In genomic region chr12:111330800-111331752, GRCh38 we compare ENCODE assay signal across 8 cellular contexts. TPM values are rescaled to one million over a fixed set of nuclear protein-coding genes. Genes with fewer than 3 reads are reported as not detected.
DNase-seq lines count a peak whose midpoint lies in the region; ATAC-seq and TF ChIP-seq lines count a peak whose summit lies in the region.

No MANE protein-coding gene starts in this region.

- no peak overlapping the region for H3K4me3 Mint-ChIP-seq in activated T-cell treated with anti-CD3 and anti-CD28 coated beads, Interleukin-2, amount 50 U/mL, for 24 hours

- peaks cover 12% of the 10 kb centered on the region for H3K27me3 Mint-ChIP-seq in activated T-cell treated with anti-CD3 and anti-CD28 coated beads, Interleukin-2, amount 50 U/mL, for 24 hours

- H3K36me3 ChIP-seq in SK-N-MC (ENCODE audit: insufficient read depth, low read length), result no peaks in the 10 kb centered on the region

- DNase-seq in ELR (ENCODE audit: low read depth) (peak; percentile 82), SK-N-MC (ENCODE audit: low read depth, low spot score) (peak; percentile 18), foreskin fibroblast (peak in 1 of 2 donors; percentile 70), skeletal muscle cell (ENCODE audit: low read depth) (peak; percentile 3), lower leg skin (ENCODE audit: low spot score in 2 of 2) (no peak)
- DNase-seq in Jurkat, Clone E6-1 (ENCODE audit: low read depth, low spot score), result peak; percentile 35
- no peak for DNase-seq in activated T-cell treated with anti-CD3 and anti-CD28 coated beads, Interleukin-2, amount 50 U/mL, for 24 hours

- TF ChIP-seq CTCF in foreskin fibroblast (IDR thresholded peaks at IDR 0.05; ENCODE audit: low read depth, low read length) (peak; percentile 47), lower leg skin (IDR thresholded peaks at IDR 0.05) (no peak)

- 57 to 59% methylated on average over 8 of the region's 8 CpGs for WGBS in lower leg skin, 2 donors

- no peak for ATAC-seq in GM18861 (IDR thresholded peaks at IDR 0.05; ENCODE audit: unreplicated experiment)

- no peak overlapping the region for H3K27ac Mint-ChIP-seq in activated T-cell treated with anti-CD3 and anti-CD28 coated beads, Interleukin-2, amount 50 U/mL, for 24 hours

- H3K9ac ChIP-seq in SK-N-MC (ENCODE audit: insufficient read length), result no peak overlapping the region

- no peak for TF ChIP-seq POLR2A in lower leg skin (IDR thresholded peaks at IDR 0.05)

- no peaks in the 10 kb centered on the region for H3K36me3 Mint-ChIP-seq in activated T-cell treated with anti-CD3 and anti-CD28 coated beads, Interleukin-2, amount 50 U/mL, for 24 hours (ENCODE audit: low read depth)

- H3K9me3 ChIP-seq in SK-N-MC (ENCODE audit: low read depth, low read length), result no peaks in the 10 kb centered on the region

- H3K4me1 Mint-ChIP-seq in activated T-cell treated with anti-CD3 and anti-CD28 coated beads, Interleukin-2, amount 50 U/mL, for 24 hours (ENCODE audit: low read depth), result no peaks in the 10 kb centered on the region

- H3K27ac ChIP-seq in SK-N-MC, result no peak overlapping the region

- no peaks in the 10 kb centered on the region for H3K9me3 Mint-ChIP-seq in activated T-cell treated with anti-CD3 and anti-CD28 coated beads, Interleukin-2, amount 50 U/mL, for 24 hours

- no peak overlapping the region for H3K4me3 ChIP-seq in Jurkat, Clone E6-1 (ENCODE audit: low read length)
- no peak overlapping the region for H3K4me3 ChIP-seq in SK-N-MC
- H3K4me3 ChIP-seq in foreskin fibroblast (ENCODE audit: low read depth in 1 of 2, low read length in 2 of 2), result no peak overlapping the region
- H3K4me3 ChIP-seq in skeletal muscle cell (ENCODE audit: low read depth, low read length), result no peak overlapping the region
- H3K4me3 ChIP-seq in lower leg skin (ENCODE audit: low read depth, poor library complexity, severe bottlenecking), result no peak overlapping the region

- intact Hi-C loops in lower leg skin (cut with DNase I; ENCODE audit: low total_unique reads), result no loop called here

RNA-seq across cellular contexts. Expression of gene PHETA1, which starts 37.8 kb away (rescaled TPM):
- 4.4 TPM for polyA plus RNA-seq in Jurkat, Clone E6-1 (2012; ENCODE audit: insufficient read depth, insufficient read length)
- 10 to 100 TPM; 18.6 to 37.3 (median 25.1) TPM for total RNA-seq in lower leg skin

Comparison
In these comparisons a context has a peak if more than half of its experiments do, and no peak if none do; other contexts are left out.
1. DNase-seq: peak in ELR (single experiment), Jurkat, Clone E6-1 (single experiment), SK-N-MC (single experiment) and skeletal muscle cell (single experiment); none in activated T-cell treated with anti-CD3 and anti-CD28 coated beads, Interleukin-2, amount 50 U/mL, for 24 hours (single experiment) and lower leg skin (0 of 2).